In genomic region chr14:38837333-38838048, GRCh38 we compare ENCODE assay signal across 1 cellular context.
TF ChIP-seq lines count a peak whose summit lies in the region.

No MANE protein-coding gene starts in this region.

TF ChIP-seq in SK-N-SH treated with all-trans-retinoic acid at 6 μM for 48 hours, 23 proteins besides CTCF, POLR2A, EP300 and RAD21 (continued from another document):
- TF ChIP-seq CSRNP3 (CRISPR knock-in tag; IDR thresholded peaks at IDR 0.05) (no peak), POU6F1 (CRISPR knock-in tag; IDR thresholded peaks at IDR 0.05; ENCODE audit: borderline replicate concordance, low read depth) (no peak), SNAI2 (CRISPR knock-in tag; IDR thresholded peaks at IDR 0.05) (no peak), RARB (CRISPR knock-in tag; IDR thresholded peaks at IDR 0.05) (no peak)
TF ChIP-seq in SK-N-SH treated with all-trans-retinoic acid at 6 μM for 48 hours: peak in this region for 0.
